Comparison of ENCODE assay signal across 31 cellular contexts in the genomic region with DNA sequence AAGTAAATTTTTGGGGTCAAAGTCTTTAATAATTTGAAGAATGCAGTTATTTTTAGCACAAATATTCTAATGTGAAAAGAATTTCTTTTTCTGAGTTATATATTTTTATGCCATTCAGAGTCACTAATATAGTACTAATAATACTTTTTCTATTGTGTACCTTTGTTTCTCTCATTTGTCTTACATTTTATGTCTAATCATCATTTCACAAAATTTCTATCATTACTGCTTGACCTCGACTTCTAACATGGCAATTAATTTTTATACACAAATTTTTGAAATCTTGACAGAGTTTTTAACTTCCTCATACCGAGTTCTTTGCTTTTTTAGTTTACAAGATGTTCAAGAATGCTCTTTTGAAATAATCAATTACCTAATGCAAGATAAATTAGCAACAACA.
"Had no signal": no experiment of that assay in that cellular context is flagged by ENCODE, and none has a peak within 500 bp of the region (broad histone marks: within the 10 kb centered on the region; RNA-seq: fewer than 3 reads in every experiment).

No MANE protein-coding gene starts in this region.

- FAIRE-seq: bronchial epithelial cell, colon, endometrium, endothelial cell of umbilical vein, frontal cortex had no signal

- H3K27ac ChIP-seq: ascending aorta, brain microvascular endothelial cell, epithelial cell of prostate had no signal

- ATAC-seq: activated CD4-positive, alpha-beta T cell treated with anti-CD3 and anti-CD28 coated beads for 36 hours; activated CD8-positive, alpha-beta memory T cell treated with anti-CD3 and anti-CD28 coated beads, Interleukin-2, amount 10 ng/mL, durations not matched to agents 7 days and 5 days; activated CD8-positive, alpha-beta T cell treated with anti-CD3 and anti-CD28 coated beads, Interleukin-2, amount 10 ng/mL, durations not matched to agents 7 days and 5 days; activated naive CD4-positive, alpha-beta T cell treated with anti-CD3 and anti-CD28 coated beads, Interleukin-2, amount 50 U/mL, for 72 hours; T-helper 17 cell had no signal

- DNase-seq: activated CD4-positive, alpha-beta memory T cell treated with anti-CD3 and anti-CD28 coated beads for 36 hours; activated CD4-positive, alpha-beta T cell treated with anti-CD3 and anti-CD28 coated beads for 36 hours; activated CD4-positive, alpha-beta T cell treated with anti-CD3 and anti-CD28 coated beads, Interleukin-2, amount 10 ng/mL, durations not matched to agents 24 days and 14 days; activated CD4-positive, CD25-positive, alpha-beta regulatory T cell; activated CD4-positive, CD25-positive, alpha-beta regulatory T cell treated with anti-CD3 and anti-CD28 coated beads, Interleukin-2, amount 50 U/mL, for 72 hours; activated CD8-positive, alpha-beta memory T cell treated with anti-CD3 and anti-CD28 coated beads, Interleukin-2, amount 10 ng/mL, durations not matched to agents 7 days and 5 days; activated CD8-positive, alpha-beta memory T cell treated with anti-CD3 and anti-CD28 coated beads, Interleukin-2, amount 50 U/mL, for 4 hours; activated CD8-positive, alpha-beta T cell treated with anti-CD3 and anti-CD28 coated beads, Interleukin-2, amount 10 ng/mL, durations not matched to agents 7 days and 5 days; activated gamma-delta T cell; activated naive CD4-positive, alpha-beta T cell; activated naive CD4-positive, alpha-beta T cell treated with anti-CD3 and anti-CD28 coated beads, Interleukin-2, amount 10 ng/mL, durations not matched to agents 7 days and 5 days; activated naive CD8-positive, alpha-beta T cell treated with anti-CD3 and anti-CD28 coated beads, Interleukin-2, amount 10 ng/mL, durations not matched to agents 7 days and 5 days; activated T-cell treated with anti-CD3 and anti-CD28 coated beads, Interleukin-2, amount 50 U/mL, for 1 hour; activated T-cell treated with anti-CD3 and anti-CD28 coated beads, Interleukin-2, amount 50 U/mL, for 48 hours; brain microvascular endothelial cell; cortex of kidney; dermis blood vessel endothelial cell; effector CD8-positive, alpha-beta T cell; foreskin fibroblast; head of caudate nucleus; T-helper 1 cell; T-helper 17 cell; T1000 had no signal

- H3K4me3 ChIP-seq: ascending aorta had no signal

- H3K4me1 ChIP-seq: ascending aorta had no signal

- H3K9me3 ChIP-seq: ascending aorta had no signal

- H3K36me3 ChIP-seq: ascending aorta, brain microvascular endothelial cell had no signal

- H3K27me3 ChIP-seq: ascending aorta, brain microvascular endothelial cell had no signal
